Comparison of ENCODE assay signal across 8 cellular contexts in genomic region chr10:69348824-69349541, GRCh38.
A peak's percentile ranks its signal among the peaks of the same experiment; 100 is the strongest.
DNase-seq lines count a peak whose midpoint lies in the region; ATAC-seq and TF ChIP-seq lines count a peak whose summit lies in the region.

No MANE protein-coding gene starts in this region.

- peaks cover 37% of the 10 kb centered on the region for H3K4me1 ChIP-seq in OCI-LY1 (ENCODE audit: insufficient read depth, low read length, severe bottlenecking)

- H3K27me3 ChIP-seq in OCI-LY1 (ENCODE audit: insufficient read depth, low read length): no peaks in the 10 kb centered on the region

- H3K79me2 ChIP-seq in OCI-LY1 (ENCODE audit: insufficient read depth, low read length): no peaks in the 10 kb centered on the region; the same call in 1 of the 2 replicates

- H4K20me1 ChIP-seq in OCI-LY1 (ENCODE audit: insufficient read depth, low read length): no peaks in the 10 kb centered on the region

- no peak overlapping the region for H3K9ac ChIP-seq in OCI-LY1 (ENCODE audit: low read length)

- no peaks in the 10 kb centered on the region for H3K9me3 ChIP-seq in OCI-LY1 (ENCODE audit: low read length)

- H3K9me3 Mint-ChIP-seq in stimulated activated naive CD8-positive, alpha-beta T cell treated with anti-CD3 and anti-CD28 coated beads, Interleukin-15, Interleukin-2, amounts not matched to agents 100 ng/mL and 50 ng/mL, for 24 hours: no peaks in the 10 kb centered on the region
- H3K9me3 Mint-ChIP-seq in naive B cell: no peaks in the 10 kb centered on the region

- H3K4me2 ChIP-seq in OCI-LY1 (ENCODE audit: low read length): peak overlapping the region; percentile 36; the same call in 1 of the 2 replicates

- H3K27me3 Mint-ChIP-seq in stimulated activated naive CD8-positive, alpha-beta T cell treated with anti-CD3 and anti-CD28 coated beads, Interleukin-15, Interleukin-2, amounts not matched to agents 100 ng/mL and 50 ng/mL, for 24 hours: no peaks in the 10 kb centered on the region
- H3K27me3 Mint-ChIP-seq in naive B cell: no peaks in the 10 kb centered on the region

- H3K4me3 ChIP-seq in OCI-LY1 (ENCODE audit: low read depth, low read length, poor library complexity, severe bottlenecking) (no peak overlapping the region), choroid plexus epithelial cell (ENCODE audit: low read depth, low read length) (no peak overlapping the region)

- peak overlapping the region; percentile 83 for H3K27ac Mint-ChIP-seq in stimulated activated naive CD8-positive, alpha-beta T cell treated with anti-CD3 and anti-CD28 coated beads, Interleukin-15, Interleukin-2, amounts not matched to agents 100 ng/mL and 50 ng/mL, for 24 hours
- H3K27ac Mint-ChIP-seq in naive B cell: peak overlapping the region; percentile 72 to 95 (median 90)

- peaks cover 30% of the 10 kb centered on the region; the same call in 1 of the 2 replicates for H3K36me3 ChIP-seq in OCI-LY1 (ENCODE audit: insufficient read depth, low read length)

- H3K9me2 ChIP-seq in OCI-LY1 (ENCODE audit: low read depth, low read length): no peaks in the 10 kb centered on the region

- DNase-seq in stimulated activated naive CD8-positive, alpha-beta T cell treated with anti-CD3 and anti-CD28 coated beads, Interleukin-15, Interleukin-2, amounts not matched to agents 100 U/mL and 50 U/mL, for 24 hours: no peak
- DNase-seq in choroid plexus epithelial cell (ENCODE audit: low read depth): peak; percentile 73
- peak; percentile 39 for DNase-seq in naive B cell
- no peak for DNase-seq in NCI-H345 (lab: John Stamatoyannopoulos, UW)
- DNase-seq in hippocampal formation (lab: John Stamatoyannopoulos, UW): no peak

- H2AFZ ChIP-seq in OCI-LY1 (ENCODE audit: low read length): no peak overlapping the region

- TF ChIP-seq CTCF in OCI-LY1 (IDR thresholded peaks at IDR 0.05; ENCODE audit: low read length) (no peak), choroid plexus epithelial cell (conservative IDR thresholded peaks at IDR 0.05; ENCODE audit: low read depth, low read length) (no peak)

- peaks cover 81% of the 10 kb centered on the region for H3K4me1 Mint-ChIP-seq in stimulated activated naive CD8-positive, alpha-beta T cell treated with anti-CD3 and anti-CD28 coated beads, Interleukin-15, Interleukin-2, amounts not matched to agents 100 ng/mL and 50 ng/mL, for 24 hours (ENCODE audit: low read depth)
- peaks cover 43 to 62% (median 56%) of the 10 kb centered on the region in 3 donors for H3K4me1 Mint-ChIP-seq in naive B cell

- H3F3A ChIP-seq in OCI-LY1 (ENCODE audit: insufficient read depth, low read length): no peaks in the 10 kb centered on the region

- H3K36me3 Mint-ChIP-seq in stimulated activated naive CD8-positive, alpha-beta T cell treated with anti-CD3 and anti-CD28 coated beads, Interleukin-15, Interleukin-2, amounts not matched to agents 100 ng/mL and 50 ng/mL, for 24 hours (ENCODE audit: low read depth): peaks cover 69% of the 10 kb centered on the region
- no peaks in the 10 kb centered on the region for H3K36me3 Mint-ChIP-seq in naive B cell

- H3K27ac ChIP-seq in OCI-LY1 (ENCODE audit: low read depth, low read length, poor library complexity, severe bottlenecking): peak overlapping the region; percentile 52

- H3K4me3 Mint-ChIP-seq in stimulated activated naive CD8-positive, alpha-beta T cell treated with anti-CD3 and anti-CD28 coated beads, Interleukin-15, Interleukin-2, amounts not matched to agents 100 ng/mL and 50 ng/mL, for 24 hours: no peak overlapping the region
- H3K4me3 Mint-ChIP-seq in naive B cell: peak overlapping the region in 7 of 8 donors; percentile 70 to 88 (median 76)

- ATAC-seq in stimulated activated naive CD8-positive, alpha-beta T cell treated with anti-CD3 and anti-CD28 coated beads, Interleukin-15, Interleukin-2, amounts not matched to agents 100 U/mL and 50 U/mL, for 24 hours: no peak
- peak; percentile 28 to 32 for ATAC-seq in naive B cell (ENCODE audit: low read depth in 2 of 2)
- ATAC-seq in GM18861 (IDR thresholded peaks at IDR 0.05; ENCODE audit: unreplicated experiment): no peak

Comparison
In these comparisons a context has a peak if more than half of its experiments do, and no peak if none do; other contexts are left out.
1. ATAC-seq: peak in naive B cell (2 of 2); none in stimulated activated naive CD8-positive, alpha-beta T cell treated with anti-CD3 and anti-CD28 coated beads, Interleukin-15, Interleukin-2, amounts not matched to agents 100 U/mL and 50 U/mL, for 24 hours (single experiment) and GM18861 (single experiment).
2. DNase-seq: peak in choroid plexus epithelial cell (single experiment) and naive B cell (single experiment); none in stimulated activated naive CD8-positive, alpha-beta T cell treated with anti-CD3 and anti-CD28 coated beads, Interleukin-15, Interleukin-2, amounts not matched to agents 100 U/mL and 50 U/mL, for 24 hours (single experiment), NCI-H345 (single experiment) and hippocampal formation (0 of 2).